ENCODE assay signal across 11 cellular contexts in genomic region chr5:36442796-36443195, GRCh38.
DNase-seq lines count a peak whose midpoint lies in the region; ATAC-seq, FAIRE-seq and TF ChIP-seq lines count a peak whose summit lies in the region.
"Had no signal": no experiment of that assay in that cellular context is flagged by ENCODE, and none has a peak within 500 bp of the region (broad histone marks: within the 10 kb centered on the region; RNA-seq: fewer than 3 reads in every experiment).

No MANE protein-coding gene starts in this region.

- CTCF ChIA-PET in Calu3 (lab: Charles Lee), result interaction anchor here (0.5 kb wide), 1 partner anchor 13 kb away, joined by 7 read pairs; no protein-coding TSS in a partner anchor

- peak overlapping the region; percentile 8 for H3K27ac Mint-ChIP-seq in Calu3 (ENCODE audit: unreplicated experiment)

- H3K27me3 Mint-ChIP-seq in Calu3 (ENCODE audit: unreplicated experiment), result no peaks in the 10 kb centered on the region

- H4K20me1 ChIP-seq in keratinocyte (ENCODE audit: control insufficient read depth, extremely low read depth, insufficient read depth, low read length), result no peaks in the 10 kb centered on the region

- no TSS peak for BruUV-seq in Calu3 (replicated peaks; lab: Mats Ljungman, UMichigan)

- peak overlapping the region; percentile 69 for H3K4me2 ChIP-seq in keratinocyte (ENCODE audit: control insufficient read depth, extremely low read depth, insufficient read depth, low read depth, low read length)

- peak; percentile 84 for FAIRE-seq in keratinocyte (lab: Jason Lieb, UNC)

- peak overlapping the region; percentile 93 for H3K27ac ChIP-seq in keratinocyte (ENCODE audit: control insufficient read depth, insufficient read depth, low read length)
- H3K27ac ChIP-seq: parathyroid adenoma, uterus had no signal

- peaks cover 31% of the 10 kb centered on the region for H3K4me1 Mint-ChIP-seq in Calu3 (ENCODE audit: low read depth, unreplicated experiment)

- no peaks in the 10 kb centered on the region for H3K36me3 Mint-ChIP-seq in Calu3 (ENCODE audit: insufficient read depth, unreplicated experiment)

- no peaks in the 10 kb centered on the region for H3K79me2 ChIP-seq in keratinocyte (ENCODE audit: control insufficient read depth, insufficient read depth, low read length)
- H3K79me2 ChIP-seq: parathyroid adenoma had no signal

- H3K27me3 ChIP-seq in adipocyte (replicated peaks; ENCODE audit: control insufficient read depth, insufficient read depth, low read length) (peaks cover 9% of the 10 kb centered on the region), keratinocyte (ENCODE audit: control insufficient read depth, extremely low read depth, insufficient read depth, low read length) (no peaks in the 10 kb centered on the region)
- H3K27me3 ChIP-seq: uterus had no signal

- H3K9me1 ChIP-seq in keratinocyte (ENCODE audit: control insufficient read depth, extremely low read depth, insufficient read depth, low read length), result no peaks in the 10 kb centered on the region

- dilution Hi-C loops in keratinocyte (cut with MboI; ENCODE audit: extremely low pct_ligation_motif_present, low sequenced_read_pairs), result no loop called here

- H3K9me3 Mint-ChIP-seq in Calu3 (ENCODE audit: low read depth, unreplicated experiment), result no peaks in the 10 kb centered on the region

- no peak overlapping the region for H3K4me3 ChIP-seq in adipocyte (ENCODE audit: low read length)
- peak overlapping the region in 2 of 3 experiments; percentile 30 to 47 for H3K4me3 ChIP-seq in keratinocyte (ENCODE audit: control insufficient read depth in 2 of 3, extremely low read depth in 1 of 3, insufficient read depth in 2 of 3, low read depth in 1 of 3, low read length in 3 of 3)
- H3K4me3 ChIP-seq: uterus had no signal

- TF ChIP-seq CTCF in Calu3 (IDR thresholded peaks at IDR 0.05; ENCODE audit: unreplicated experiment) (no peak), keratinocyte (optimal IDR thresholded peaks at IDR 0.05 in 1 of 3, IDR thresholded peaks at IDR 0.05 in 1 of 3, conservative IDR thresholded peaks at IDR 0.05 in 1 of 3; ENCODE audit: extremely low read depth in 1 of 3, insufficient read depth in 2 of 3, low read length in 3 of 3) (no peak)

- H2AFZ ChIP-seq in keratinocyte (ENCODE audit: control insufficient read depth, low read length), result no peak overlapping the region
- H2AFZ ChIP-seq: parathyroid adenoma had no signal

- intact Hi-C loops in Calu3 (cut with micrococcal nuclease; ENCODE audit: unreplicated experiment), result no loop called here

- no peak overlapping the region for H3K9ac ChIP-seq in adipocyte (ENCODE audit: low read length)
- H3K9ac ChIP-seq in keratinocyte (ENCODE audit: control insufficient read depth, extremely low read depth, insufficient read depth, low read length), result peak overlapping the region; percentile 59
- H3K9ac ChIP-seq: parathyroid adenoma had no signal

- no peak overlapping the region for H3K4me3 Mint-ChIP-seq in Calu3 (ENCODE audit: low read depth, unreplicated experiment)

- ATAC-seq in GM19023 (IDR thresholded peaks at IDR 0.05; ENCODE audit: unreplicated experiment) (no peak), GM19452 (IDR thresholded peaks at IDR 0.05; ENCODE audit: unreplicated experiment) (no peak), HG02588 (IDR thresholded peaks at IDR 0.05; ENCODE audit: unreplicated experiment) (no peak)

- peak; percentile 37 for DNase-seq in Calu3
- DNase-seq in HT-29 (ENCODE audit: low spot score), result peak; percentile 18
- DNase-seq in adipocyte (ENCODE audit: low read depth), result peak; percentile 37
- no peak for DNase-seq in keratinocyte (ENCODE audit: low read depth, low spot score)
- no peak for DNase-seq in GOT3 (lab: John Stamatoyannopoulos, UW)
- DNase-seq: effector CD8-positive, alpha-beta T cell; uterus had no signal

- H3K9me3 ChIP-seq in adipocyte (ENCODE audit: control insufficient read depth, low read length) (no peaks in the 10 kb centered on the region), keratinocyte (ENCODE audit: control insufficient read depth, low read depth, low read length) (no peaks in the 10 kb centered on the region)
- H3K9me3 ChIP-seq: uterus had no signal

- H3K4me1 ChIP-seq in adipocyte (ENCODE audit: control insufficient read depth, insufficient read depth, low read length) (peaks cover 12% of the 10 kb centered on the region), keratinocyte (ENCODE audit: control insufficient read depth, extremely low read depth, insufficient read depth, low read length) (peaks cover 39% of the 10 kb centered on the region)
- H3K4me1 ChIP-seq: parathyroid adenoma, uterus had no signal

- no peaks in the 10 kb centered on the region for H3K36me3 ChIP-seq in adipocyte (ENCODE audit: control insufficient read depth, insufficient read depth, low read length, severe bottlenecking)
- H3K36me3 ChIP-seq in keratinocyte (ENCODE audit: control insufficient read depth in 2 of 2, extremely low read depth in 1 of 2, insufficient read depth in 2 of 2, low read length in 2 of 2), result no peaks in the 10 kb centered on the region
- H3K36me3 ChIP-seq: uterus had no signal

Comparison
In these comparisons a context has a peak if more than half of its experiments do, and no peak if none do; other contexts are left out.
1. DNase-seq: peak in Calu3 (single experiment), HT-29 (single experiment) and adipocyte (single experiment); none in keratinocyte (single experiment) and GOT3 (single experiment).